9 cellular contexts compared by ENCODE assay signal in genomic region chr22:39309881-39310714, GRCh38. TPM values are rescaled to one million over a fixed set of nuclear protein-coding genes. Genes with fewer than 3 reads are reported as not detected.
DNase-seq lines count a peak whose midpoint lies in the region; ATAC-seq, FAIRE-seq and TF ChIP-seq lines count a peak whose summit lies in the region.
"Had no signal": no experiment of that assay in that cellular context is flagged by ENCODE, and none has a peak within 500 bp of the region (broad histone marks: within the 10 kb centered on the region; RNA-seq: fewer than 3 reads in every experiment).

No MANE protein-coding gene starts in this region.

- intact Hi-C loops in Right ventricle myocardium inferior (cut with DNase I), result loop anchor here (2.0 kb wide), 1 partner anchor 139 kb away; no protein-coding TSS in a partner anchor
- intact Hi-C loops in left ventricle myocardium superior (cut with micrococcal nuclease), result no loop called here

- H3K9me3 Mint-ChIP-seq in type B pancreatic cell, result no peaks in the 10 kb centered on the region

- peak overlapping the region; percentile 84 for H3K27ac Mint-ChIP-seq in type B pancreatic cell

- DNase-seq in Right ventricle myocardium inferior (ENCODE audit: missing footprints) (peak; percentile 41), left ventricle myocardium superior (no peak), fibroblast of pulmonary artery (ENCODE audit: low read depth) (peak; percentile 63), type B pancreatic cell (ENCODE audit: extremely low spot score, unreplicated experiment) (no peak), DMS114 treated with DMSO at 0.1 percent for 48 hours (lab: John Stamatoyannopoulos, UW; ENCODE audit: unreplicated experiment) (no peak), small intestine (no peak)

- TF ChIP-seq CTCF in fibroblast of pulmonary artery (IDR thresholded peaks at IDR 0.05; ENCODE audit: low read length, missing control alignments) (no peak), type B pancreatic cell (conservative IDR thresholded peaks at IDR 0.05) (no peak)

- peak; percentile 19; the same call in 1 of the 2 replicates for TF ChIP-seq POLR2A in Raji (IDR thresholded peaks at IDR 0.05; ENCODE audit: insufficient read depth, low read depth, low read length)

- peak overlapping the region in 1 of 2 donors; percentile 17 for H3K27ac ChIP-seq in small intestine (ENCODE audit: low read depth in 1 of 2, low read length in 1 of 2)

- H3K4me3 ChIP-seq in fibroblast of pulmonary artery (replicated peaks; ENCODE audit: low read depth, low read length) (no peak overlapping the region), small intestine (ENCODE audit: low read depth in 1 of 2, low read length in 2 of 2) (no peak overlapping the region)
- H3K4me3 ChIP-seq: pancreas had no signal

- FAIRE-seq in small intestine (lab: Jason Lieb, UNC), result no peak
- FAIRE-seq: pancreas had no signal

- H3K36me3 Mint-ChIP-seq in type B pancreatic cell, result peaks cover 15% of the 10 kb centered on the region

- H3K27me3 ChIP-seq in small intestine (ENCODE audit: control insufficient read depth in 2 of 2, insufficient read depth in 2 of 2, low read length in 2 of 2), result no peaks in the 10 kb centered on the region
- H3K27me3 ChIP-seq: pancreas had no signal

- no peak overlapping the region for H3K4me3 Mint-ChIP-seq in type B pancreatic cell

- peaks cover 0 to 2% of the 10 kb centered on the region in 2 donors for H3K4me1 ChIP-seq in small intestine (ENCODE audit: control insufficient read depth in 2 of 2, insufficient read depth in 1 of 2, low read depth in 1 of 2, low read length in 1 of 2)

- peaks cover 19 to 21% of the 10 kb centered on the region in 2 donors for H3K36me3 ChIP-seq in small intestine (ENCODE audit: control insufficient read depth in 2 of 2, insufficient read depth in 2 of 2, low read length in 2 of 2)

- H3K9me3 ChIP-seq in small intestine (ENCODE audit: control insufficient read depth, low read depth), result no peaks in the 10 kb centered on the region
- H3K9me3 ChIP-seq: pancreas had no signal

- ATAC-seq in Right ventricle myocardium inferior (no peak), left ventricle myocardium superior (no peak), HG03442 (IDR thresholded peaks at IDR 0.05; ENCODE audit: unreplicated experiment) (no peak)

- no peaks in the 10 kb centered on the region for H3K27me3 Mint-ChIP-seq in type B pancreatic cell

- peaks cover 18% of the 10 kb centered on the region for H3K4me1 Mint-ChIP-seq in type B pancreatic cell (ENCODE audit: unreplicated experiment)

- WGBS in small intestine, 3 donors, result 69 to 74% (median 73%) methylated on average over 16 of the region's 16 CpGs

RNA-seq across cellular contexts. Expression of gene RPL3, which starts 9.3 kb away (rescaled TPM):
- total RNA-seq in Right ventricle myocardium inferior, result 355 TPM
- total RNA-seq in left ventricle myocardium superior, result 319 TPM
- 2,337 and 2,431 TPM in 2 replicates for total RNA-seq in type B pancreatic cell (ENCODE audit: low replicate concordance)
- polyA plus RNA-seq in small intestine, result 1,000 to 10,000 TPM; 1,757 to 4,298 (median 3,624) TPM

RNA-seq across cellular contexts. Expression of gene SYNGR1, which starts 39.7 kb away (rescaled TPM):
- 40.5 TPM for total RNA-seq in Right ventricle myocardium inferior
- total RNA-seq in left ventricle myocardium superior, result 41.3 TPM
- 41.4 and 47.9 TPM in 2 replicates for total RNA-seq in type B pancreatic cell (ENCODE audit: low replicate concordance)
- 10 to 100 TPM in 1 of 3 donors, 1 to 10 TPM in 1, not detected in 1; 1.4 to 10.7 TPM for polyA plus RNA-seq in small intestine

Comparison
In these comparisons a context has a peak if more than half of its experiments do, and no peak if none do; other contexts are left out.
1. DNase-seq: peak in Right ventricle myocardium inferior (single experiment) and fibroblast of pulmonary artery (single experiment); none in left ventricle myocardium superior (single experiment), type B pancreatic cell (single experiment), DMS114 treated with DMSO at 0.1 percent for 48 hours (single experiment) and small intestine (single experiment).